In genomic region chr11:38538866-38539651, GRCh38 we compare ENCODE assay signal across 1 cellular context.
TF ChIP-seq lines count a peak whose summit lies in the region.

No MANE protein-coding gene starts in this region.

TF ChIP-seq in K562, 482 proteins besides CTCF, POLR2A, EP300 and RAD21 (continued from another document and continues in another):
- no peak for TF ChIP-seq MBD1 (CRISPR knock-in tag; IDR thresholded peaks at IDR 0.05)
- no peak for TF ChIP-seq CHD7 (IDR thresholded peaks at IDR 0.05; ENCODE audit: low read depth, low read length)
- TF ChIP-seq CC2D1A (IDR thresholded peaks at IDR 0.05): peak; percentile 90
- TF ChIP-seq ARID2 (IDR thresholded peaks at IDR 0.05): no peak
- TF ChIP-seq KLF1 (tag; IDR thresholded peaks at IDR 0.05): no peak
- TF ChIP-seq BHLHE40 (IDR thresholded peaks at IDR 0.05; ENCODE audit: low read length): peak; percentile 47; the same call in 1 of the 2 replicates
- TF ChIP-seq ZHX1 (conservative IDR thresholded peaks at IDR 0.05; ENCODE audit: low read length): no peak
- TF ChIP-seq NELFE (IDR thresholded peaks at IDR 0.05; ENCODE audit: insufficient read depth, insufficient read length): no peak
- TF ChIP-seq NR2C1 (IDR thresholded peaks at IDR 0.05): peak; percentile 46; the same call in 1 of the 2 replicates
- TF ChIP-seq NR2C1 (tag; IDR thresholded peaks at IDR 0.05): peak; percentile 80
- no peak for TF ChIP-seq RBM34 (IDR thresholded peaks at IDR 0.05; ENCODE audit: borderline replicate concordance, insufficient read depth, low read length)
- peak; percentile 74 for TF ChIP-seq MEF2A (IDR thresholded peaks at IDR 0.05; ENCODE audit: control insufficient read depth, low read depth, low read length)
- TF ChIP-seq ZBTB1 (CRISPR knock-in tag; IDR thresholded peaks at IDR 0.05; ENCODE audit: borderline replicate concordance, low read depth): no peak
- no peak for TF ChIP-seq ARID3B (CRISPR knock-in tag; IDR thresholded peaks at IDR 0.05; ENCODE audit: borderline replicate concordance)
- peak; percentile 35; the same call in 1 of the 2 replicates for TF ChIP-seq HMBOX1 (IDR thresholded peaks at IDR 0.05)
- TF ChIP-seq ZNF75A (CRISPR knock-in tag; IDR thresholded peaks at IDR 0.05): no peak
- peak; percentile 78; the same call in 1 of the 2 replicates for TF ChIP-seq SMAD3 (CRISPR knock-in tag; conservative IDR thresholded peaks at IDR 0.05)
- TF ChIP-seq HNRNPK (IDR thresholded peaks at IDR 0.05; ENCODE audit: low read depth, low read length, poor library complexity, severe bottlenecking): no peak
- TF ChIP-seq ZNF175 (CRISPR knock-in tag; IDR thresholded peaks at IDR 0.05; ENCODE audit: low read depth): peak; percentile 81
- TF ChIP-seq ZBTB2 (IDR thresholded peaks at IDR 0.05): peak; percentile 76
- peak; percentile 95 for TF ChIP-seq FOXM1 (IDR thresholded peaks at IDR 0.05; ENCODE audit: low read depth)
- no peak for TF ChIP-seq FOXM1 (CRISPR knock-in tag; IDR thresholded peaks at IDR 0.05; ENCODE audit: low read depth)
- peak in 1 of 2 experiments; percentile 80; a peak in 2 of 4 replicates for TF ChIP-seq FOXA3 (CRISPR knock-in tag; conservative IDR thresholded peaks at IDR 0.05 in 1 of 2, IDR thresholded peaks at IDR 0.05 in 1 of 2)
- peak; percentile 51 for TF ChIP-seq ADNP (tag; IDR thresholded peaks at IDR 0.05)
- TF ChIP-seq TCF7L2 (IDR thresholded peaks at IDR 0.05; ENCODE audit: low read depth, low read length): peak; percentile 84
- no peak for TF ChIP-seq HMGXB4 (CRISPR knock-in tag; IDR thresholded peaks at IDR 0.05)
- TF ChIP-seq TAF9B (IDR thresholded peaks at IDR 0.05; ENCODE audit: partially characterized antibody): peak; percentile 44
- no peak for TF ChIP-seq ZNF583 (CRISPR knock-in tag; IDR thresholded peaks at IDR 0.05)
- TF ChIP-seq HSF4 (CRISPR knock-in tag; IDR thresholded peaks at IDR 0.05; ENCODE audit: borderline replicate concordance): no peak
- TF ChIP-seq MCM2 (IDR thresholded peaks at IDR 0.05; ENCODE audit: low read depth): no peak
- no peak for TF ChIP-seq TFE3 (CRISPR knock-in tag; IDR thresholded peaks at IDR 0.05)
- TF ChIP-seq ELK1 (CRISPR knock-in tag; IDR thresholded peaks at IDR 0.05): no peak
